In genomic region chr2:19673213-19673791, GRCh38 we compare ENCODE assay signal across 13 cellular contexts.
DNase-seq lines count a peak whose midpoint lies in the region; ATAC-seq and TF ChIP-seq lines count a peak whose summit lies in the region.
"Had no signal": no experiment of that assay in that cellular context is flagged by ENCODE, and none has a peak within 500 bp of the region (broad histone marks: within the 10 kb centered on the region; RNA-seq: fewer than 3 reads in every experiment).

No MANE protein-coding gene starts in this region.

- no peak overlapping the region for H3K9ac ChIP-seq in SK-N-SH

- no peak for TF ChIP-seq RAD21 in SK-N-SH (IDR thresholded peaks at IDR 0.05; ENCODE audit: low read length)

- peak; percentile 33 for DNase-seq in SK-N-SH
- DNase-seq in SJCRH30, result peak; percentile 43 to 66
- DNase-seq in fibroblast of villous mesenchyme (ENCODE audit: low read depth), result peak; percentile 29
- peak; percentile 64 for DNase-seq in smooth muscle cell of the brain vasculature (ENCODE audit: low read depth, low spot score)
- DNase-seq in NCI-H69 (lab: John Stamatoyannopoulos, UW), result no peak
- DNase-seq in type B pancreatic cell (ENCODE audit: extremely low spot score, unreplicated experiment), result no peak
- DNase-seq: activated CD8-positive, alpha-beta memory T cell treated with anti-CD3 and anti-CD28 coated beads, Interleukin-2, amount 50 U/mL, for 4 hours; GF-D8; naive thymus-derived CD4-positive, alpha-beta T cell; T-helper 17 cell had no signal

- H3K36me3 Mint-ChIP-seq in type B pancreatic cell, result no peaks in the 10 kb centered on the region
- H3K36me3 Mint-ChIP-seq: naive thymus-derived CD4-positive, alpha-beta T cell; stimulated activated memory B cell treated with anti-CD40 and anti-IgM and Interleukin-4, amounts not matched to agents 10 μg/mL and 1 μg/mL and 100 μg/mL, for 72 hours had no signal

- H3K4me3 ChIP-seq in SK-N-SH (ENCODE audit: low read depth in 2 of 2, low read length in 1 of 2) (no peak overlapping the region), SJCRH30 (no peak overlapping the region), fibroblast of villous mesenchyme (ENCODE audit: low read depth, low read length) (no peak overlapping the region)

- H3K4me1 Mint-ChIP-seq in type B pancreatic cell (ENCODE audit: unreplicated experiment), result peaks cover 45% of the 10 kb centered on the region
- H3K4me1 Mint-ChIP-seq: stimulated activated memory B cell treated with anti-CD40 and anti-IgM and Interleukin-4, amounts not matched to agents 10 μg/mL and 1 μg/mL and 100 μg/mL, for 72 hours; T-helper 17 cell had no signal

- no peak for TF ChIP-seq EP300 in SK-N-SH (IDR thresholded peaks at IDR 0.05; ENCODE audit: borderline replicate concordance in 1 of 2, low read depth in 1 of 2, low read length in 1 of 2)

- no peak overlapping the region for H2AFZ ChIP-seq in SK-N-SH (ENCODE audit: low read depth)

- ATAC-seq in SK-N-SH treated with all-trans-retinoic acid at 6 μM for 48 hours, result no peak; the same call in 2 of the 3 replicates
- ATAC-seq in GM21423 (IDR thresholded peaks at IDR 0.05; ENCODE audit: unreplicated experiment), result no peak
- ATAC-seq: naive thymus-derived CD4-positive, alpha-beta T cell; stimulated activated memory B cell treated with anti-CD40 and anti-IgM and Interleukin-4, amounts not matched to agents 10 μg/mL and 1 μg/mL and 100 μg/mL, for 72 hours; T-helper 17 cell had no signal

- no peaks in the 10 kb centered on the region for H3F3A ChIP-seq in SK-N-SH (replicated peaks; ENCODE audit: insufficient read depth)

- H3K4me3 Mint-ChIP-seq in type B pancreatic cell, result no peak overlapping the region
- H3K4me3 Mint-ChIP-seq: naive thymus-derived CD4-positive, alpha-beta T cell; stimulated activated memory B cell treated with anti-CD40 and anti-IgM and Interleukin-4, amounts not matched to agents 10 μg/mL and 1 μg/mL and 100 μg/mL, for 72 hours; T-helper 17 cell had no signal

- H3K27me3 Mint-ChIP-seq in type B pancreatic cell, result peaks cover 38% of the 10 kb centered on the region

- H3K27ac Mint-ChIP-seq in type B pancreatic cell, result no peak overlapping the region
- H3K27ac Mint-ChIP-seq: stimulated activated memory B cell treated with anti-CD40 and anti-IgM and Interleukin-4, amounts not matched to agents 10 μg/mL and 1 μg/mL and 100 μg/mL, for 72 hours; T-helper 17 cell had no signal

- TF ChIP-seq CTCF in SK-N-SH (IDR thresholded peaks at IDR 0.05) (no peak), fibroblast of villous mesenchyme (IDR thresholded peaks at IDR 0.05; ENCODE audit: insufficient read depth, low read depth, low read length) (no peak), type B pancreatic cell (conservative IDR thresholded peaks at IDR 0.05) (no peak)

- POLR2A ChIA-PET in SK-N-SH (lab: Yijun Ruan, JAX), result no interaction called here

- peaks cover 21% of the 10 kb centered on the region; the same call in 1 of the 2 replicates for H3K27me3 ChIP-seq in SK-N-SH (ENCODE audit: insufficient read depth)
- no peaks in the 10 kb centered on the region for H3K27me3 ChIP-seq in SJCRH30

- H3K27ac ChIP-seq in SK-N-SH (ENCODE audit: low read depth in 2 of 2, low read length in 1 of 2), result no peak overlapping the region
- H3K27ac ChIP-seq in SJCRH30, result no peak overlapping the region

- H3K9me3 Mint-ChIP-seq in type B pancreatic cell, result no peaks in the 10 kb centered on the region
- H3K9me3 Mint-ChIP-seq: naive thymus-derived CD4-positive, alpha-beta T cell; stimulated activated memory B cell treated with anti-CD40 and anti-IgM and Interleukin-4, amounts not matched to agents 10 μg/mL and 1 μg/mL and 100 μg/mL, for 72 hours had no signal

- H3K36me3 ChIP-seq in SK-N-SH (replicated peaks in 1 of 2; ENCODE audit: control insufficient read depth in 1 of 2, insufficient read depth in 2 of 2, low read length in 1 of 2) (no peaks in the 10 kb centered on the region), SJCRH30 (no peaks in the 10 kb centered on the region)

- H3K4me1 ChIP-seq in SK-N-SH (ENCODE audit: control insufficient read depth in 1 of 2, insufficient read depth in 2 of 2, low read depth in 1 of 2, low read length in 1 of 2), result peaks cover 0 to 30% of the 10 kb centered on the region in 2 experiments; a peak in 2 of 4 replicates
- H3K4me1 ChIP-seq in SJCRH30, result peaks cover 33% of the 10 kb centered on the region

- WGBS in SK-N-SH (ENCODE audit: low lambda C conversion rate), result 34% methylated on average over 11 of the region's 11 CpGs

- no peaks in the 10 kb centered on the region for H3K79me2 ChIP-seq in SK-N-SH (ENCODE audit: insufficient read depth)

- CTCF ChIA-PET in SK-N-SH (lab: Yijun Ruan, JAX), result interaction anchor here (0.6 kb wide), 1 partner anchor 220 kb away, joined by 3 read pairs; no protein-coding TSS in a partner anchor

- H3K4me2 ChIP-seq in SK-N-SH, result no peak overlapping the region

- no peaks in the 10 kb centered on the region for H3K9me3 ChIP-seq in SK-N-SH
- H3K9me3 ChIP-seq in SJCRH30 (replicated peaks), result no peaks in the 10 kb centered on the region

- no peaks in the 10 kb centered on the region for H3K9me2 ChIP-seq in SK-N-SH

- no peaks in the 10 kb centered on the region for H4K20me1 ChIP-seq in SK-N-SH (ENCODE audit: insufficient read depth)

TF ChIP-seq in SK-N-SH, 30 proteins besides CTCF, POLR2A, EP300 and RAD21:
- no peak for TF ChIP-seq ELF1 (IDR thresholded peaks at IDR 0.05)
- peak; percentile 21; the same call in 1 of the 2 replicates for TF ChIP-seq NFIC (IDR thresholded peaks at IDR 0.05; ENCODE audit: borderline replicate concordance)

TF ChIP-seq in SK-N-SH treated with all-trans-retinoic acid at 6 μM for 48 hours, 23 proteins besides CTCF, POLR2A, EP300 and RAD21:
- no peak for TF ChIP-seq ZNF565 (CRISPR knock-in tag; conservative IDR thresholded peaks at IDR 0.05; ENCODE audit: low read depth)
TF ChIP-seq in SK-N-SH treated with all-trans-retinoic acid at 6 μM for 48 hours: peak in this region for 0.

Comparison
In these comparisons a context has a peak if more than half of its experiments do, and no peak if none do; other contexts are left out.
1. DNase-seq: peak in SK-N-SH (single experiment), SJCRH30 (2 of 2), fibroblast of villous mesenchyme (single experiment) and smooth muscle cell of the brain vasculature (single experiment); none in NCI-H69 (single experiment) and type B pancreatic cell (single experiment).